Comparison of ENCODE assay signal across 16 cellular contexts in the genomic region with DNA sequence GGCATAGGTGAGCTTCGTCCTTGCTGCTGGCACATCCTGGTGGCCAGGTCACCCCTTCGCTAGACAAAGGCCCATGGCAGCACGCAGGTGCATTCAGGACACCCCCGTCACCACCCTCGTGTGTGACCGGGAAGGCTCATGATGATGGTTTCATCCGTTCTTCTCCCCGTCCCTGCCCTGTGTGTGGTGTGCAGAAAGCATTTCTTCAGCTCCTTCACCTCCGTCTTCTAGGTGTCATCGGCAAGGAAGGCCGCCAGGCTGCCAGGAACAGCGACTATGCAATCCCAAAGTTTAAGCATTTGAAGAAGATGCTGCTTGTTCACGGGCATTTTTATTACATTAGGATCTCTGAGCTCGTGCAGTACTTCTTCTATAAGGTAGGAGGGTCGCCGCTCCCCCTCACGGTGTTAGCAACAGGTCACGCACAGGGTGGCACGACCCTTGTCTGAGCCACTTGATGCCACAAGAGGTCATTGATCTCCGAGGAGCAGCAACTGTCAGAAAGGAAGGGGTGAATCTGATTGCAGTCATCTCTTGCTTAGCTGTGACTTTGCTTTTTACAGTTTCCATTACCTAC.
DNase-seq lines count a peak whose midpoint lies in the region; FAIRE-seq and TF ChIP-seq lines count a peak whose summit lies in the region.
"Had no signal": no experiment of that assay in that cellular context is flagged by ENCODE, and none has a peak within 500 bp of the region (broad histone marks: within the 10 kb centered on the region; RNA-seq: fewer than 3 reads in every experiment).

No MANE protein-coding gene starts in this region.

- peaks cover 49 to 69% of the 10 kb centered on the region in 2 donors for H3K36me3 ChIP-seq in neuronal stem cell (replicated peaks in 1 of 2; ENCODE audit: control insufficient read depth in 2 of 2, insufficient read depth in 2 of 2, low read length in 2 of 2)
- peaks cover 88% of the 10 kb centered on the region for H3K36me3 ChIP-seq in suprapubic skin
- peaks cover 17% of the 10 kb centered on the region for H3K36me3 ChIP-seq in BE2C

- H3K27me3 ChIP-seq in neuronal stem cell (ENCODE audit: control insufficient read depth in 3 of 3, insufficient read depth in 3 of 3, low read depth in 1 of 3, low read length in 3 of 3) = no peaks in the 10 kb centered on the region
- H3K27me3 ChIP-seq in suprapubic skin = no peaks in the 10 kb centered on the region
- no peaks in the 10 kb centered on the region for H3K27me3 ChIP-seq in BE2C
- H3K27me3 ChIP-seq: BLaER1 had no signal

- DNase-seq in activated effector memory CD4-positive, alpha-beta T cell treated with anti-CD3 and anti-CD28 coated beads, Interleukin-2, amount 50 U/mL, for 16 hours = peak; percentile 47
- DNase-seq in activated effector memory CD4-positive, alpha-beta T cell treated with Interleukin-2 at 50 U/mL for 16 hours = no peak
- DNase-seq in endothelial cell (ENCODE audit: low spot score) (no peak), neuronal stem cell (ENCODE audit: low spot score) (no peak), suprapubic skin (ENCODE audit: low spot score in 2 of 2) (peak; percentile 52 to 79), nephron progenitor cell (no peak), BE2C (no peak), GM12892 (ENCODE audit: insufficient read length) (no peak)
- DNase-seq: CD8-positive, alpha-beta memory T cell; GF-D8 had no signal

- no peak overlapping the region for H3K27ac ChIP-seq in neuronal stem cell (replicated peaks; ENCODE audit: low read length)
- no peak overlapping the region for H3K27ac ChIP-seq in suprapubic skin
- H3K27ac ChIP-seq: 22Rv1 had no signal

- H2BK120ac ChIP-seq in neuronal stem cell (ENCODE audit: low read depth, low read length) = no peak overlapping the region

- TF ChIP-seq EP300 in suprapubic skin (IDR thresholded peaks at IDR 0.05) = no peak

- no peaks in the 10 kb centered on the region for H3K4me1 Mint-ChIP-seq in endothelial cell (ENCODE audit: unreplicated experiment)
- H3K4me1 Mint-ChIP-seq in nephron progenitor cell = no peaks in the 10 kb centered on the region
- H3K4me1 Mint-ChIP-seq: CD8-positive, alpha-beta memory T cell had no signal

- no peak overlapping the region for H3K4ac ChIP-seq in neuronal stem cell (ENCODE audit: low read length)

- H2AK5ac ChIP-seq in neuronal stem cell (ENCODE audit: low read depth, low read length) = no peak overlapping the region

- no peak overlapping the region for H3K14ac ChIP-seq in neuronal stem cell (ENCODE audit: low read length)

- TF ChIP-seq POLR2A in suprapubic skin (IDR thresholded peaks at IDR 0.05) (no peak), GM12892 (IDR thresholded peaks at IDR 0.05; ENCODE audit: low read depth, low read length) (no peak)

- no peaks in the 10 kb centered on the region for H3K9me3 ChIP-seq in neuronal stem cell (replicated peaks in 1 of 2; ENCODE audit: control insufficient read depth in 2 of 2, insufficient read depth in 1 of 2, low read depth in 1 of 2, low read length in 2 of 2)
- no peaks in the 10 kb centered on the region for H3K9me3 ChIP-seq in suprapubic skin
- no peaks in the 10 kb centered on the region for H3K9me3 ChIP-seq in BE2C
- H3K9me3 ChIP-seq: BLaER1, Caco-2, HAP-1 had no signal

- no peak overlapping the region for H3K27ac Mint-ChIP-seq in endothelial cell (ENCODE audit: unreplicated experiment)
- H3K27ac Mint-ChIP-seq in nephron progenitor cell = no peak overlapping the region
- H3K27ac Mint-ChIP-seq: CD8-positive, alpha-beta memory T cell had no signal

- TF ChIP-seq CTCF in endothelial cell (IDR thresholded peaks at IDR 0.05; ENCODE audit: unreplicated experiment) = no peak
- TF ChIP-seq CTCF in suprapubic skin (IDR thresholded peaks at IDR 0.05) = no peak
- no peak for TF ChIP-seq CTCF in nephron progenitor cell (IDR thresholded peaks at IDR 0.05)
- no peak for TF ChIP-seq CTCF in BE2C (IDR thresholded peaks at IDR 0.05; ENCODE audit: low read depth, low read length)

- H3K23ac ChIP-seq in neuronal stem cell (ENCODE audit: low read depth, low read length, poor library complexity) = no peak overlapping the region

- H4K91ac ChIP-seq in neuronal stem cell (ENCODE audit: low read depth, low read length, poor library complexity) = no peak overlapping the region

- H3K9ac ChIP-seq in neuronal stem cell (ENCODE audit: low read depth, low read length, poor library complexity) = peak overlapping the region; percentile 64
- H3K9ac ChIP-seq: BLaER1 had no signal

- H3K36me3 Mint-ChIP-seq in endothelial cell (ENCODE audit: low read depth, unreplicated experiment) (peaks cover 62% of the 10 kb centered on the region), nephron progenitor cell (ENCODE audit: low read depth) (peaks cover 85% of the 10 kb centered on the region)

- peak overlapping the region; percentile 77 for H3K4me3 Mint-ChIP-seq in endothelial cell (ENCODE audit: unreplicated experiment)
- H3K4me3 Mint-ChIP-seq in nephron progenitor cell = no peak overlapping the region
- H3K4me3 Mint-ChIP-seq: CD8-positive, alpha-beta memory T cell had no signal

- H3K9me3 Mint-ChIP-seq in endothelial cell (ENCODE audit: unreplicated experiment) (no peaks in the 10 kb centered on the region), nephron progenitor cell (no peaks in the 10 kb centered on the region)
- H3K9me3 Mint-ChIP-seq: CD8-positive, alpha-beta memory T cell had no signal

- H3K18ac ChIP-seq in neuronal stem cell (ENCODE audit: low read length) = no peak overlapping the region

- FAIRE-seq in GM12892 (lab: Jason Lieb, UNC) = no peak
- FAIRE-seq: GM18507, H1 had no signal

- no peak overlapping the region for H2AFZ ChIP-seq in neuronal stem cell (ENCODE audit: low read length)

- no peak overlapping the region for H2BK12ac ChIP-seq in neuronal stem cell (ENCODE audit: low read length)

- H3K4me3 ChIP-seq in neuronal stem cell (ENCODE audit: low read length in 2 of 2) (no peak overlapping the region), suprapubic skin (no peak overlapping the region), BE2C (ENCODE audit: low read depth, low read length) (no peak overlapping the region)
- H3K4me3 ChIP-seq: BLaER1, HAP-1 had no signal

- no peak overlapping the region for H3K4me2 ChIP-seq in neuronal stem cell (ENCODE audit: insufficient read depth, low read length, poor library complexity, severe bottlenecking)

- WGBS in neuronal stem cell (ENCODE audit: extremely low coverage in 2 of 2, insufficient read length in 2 of 2, insufficient replicate concordance in 1 of 2), 2 donors = no CpG with 5 or more reads among the region's 20 CpGs
- WGBS in suprapubic skin = 93% methylated on average over 19 of the region's 20 CpGs

- H4K8ac ChIP-seq in neuronal stem cell (ENCODE audit: low read depth, low read length) = no peak overlapping the region

- no peak overlapping the region for H2BK5ac ChIP-seq in neuronal stem cell (ENCODE audit: low read length)

- H2BK15ac ChIP-seq in neuronal stem cell (ENCODE audit: low read length) = no peak overlapping the region

- H3K4me1 ChIP-seq in neuronal stem cell (ENCODE audit: control insufficient read depth in 2 of 2, insufficient read depth in 1 of 2, low read depth in 1 of 2, low read length in 2 of 2) (peaks cover 0 to 9% of the 10 kb centered on the region in 2 donors), suprapubic skin (no peaks in the 10 kb centered on the region), BE2C (peaks cover 21% of the 10 kb centered on the region)
- H3K4me1 ChIP-seq: Caco-2, HAP-1 had no signal

- H3K27me3 Mint-ChIP-seq in endothelial cell (ENCODE audit: unreplicated experiment) (peaks cover 14% of the 10 kb centered on the region), nephron progenitor cell (ENCODE audit: low read depth, poor library complexity) (peaks cover 3% of the 10 kb centered on the region)
- H3K27me3 Mint-ChIP-seq: CD8-positive, alpha-beta memory T cell had no signal

- no peaks in the 10 kb centered on the region for H3K79me1 ChIP-seq in neuronal stem cell (ENCODE audit: low read depth, low read length)

Comparison
In these comparisons a context has a peak if more than half of its experiments do, and no peak if none do; other contexts are left out.
1. DNase-seq: peak in activated effector memory CD4-positive, alpha-beta T cell treated with anti-CD3 and anti-CD28 coated beads, Interleukin-2, amount 50 U/mL, for 16 hours (single experiment) and suprapubic skin (2 of 2); none in activated effector memory CD4-positive, alpha-beta T cell treated with Interleukin-2 at 50 U/mL for 16 hours (single experiment), endothelial cell (single experiment), neuronal stem cell (single experiment), nephron progenitor cell (single experiment), BE2C (single experiment) and GM12892 (single experiment).